Comparison of ENCODE assay signal across 22 cellular contexts in genomic region chr6:158257781-158258180, GRCh38.
"Had no signal": no experiment of that assay in that cellular context is flagged by ENCODE, and none has a peak within 500 bp of the region (broad histone marks: within the 10 kb centered on the region; RNA-seq: fewer than 3 reads in every experiment).

No MANE protein-coding gene starts in this region.

- H3K27me3 ChIP-seq: dorsolateral prefrontal cortex, esophagus muscularis mucosa, neutrophil, ovary, right atrium auricular region, thyroid gland, uterus had no signal

- ATAC-seq: activated naive CD4-positive, alpha-beta T cell treated with anti-CD3 and anti-CD28 coated beads, Interleukin-2, amount 50 U/mL, for 72 hours; activated T-helper 17 cell treated with anti-CD3 and anti-CD28 coated beads, Interleukin-2, amount 50 U/mL, for 72 hours; left ventricle myocardium superior had no signal

- H3K27ac ChIP-seq: esophagus muscularis mucosa, neutrophil, ovary, prostate gland, right atrium auricular region, thyroid gland, uterus, WERI-Rb-1 had no signal

- H3K4me1 ChIP-seq: prostate gland had no signal

- DNase-seq: activated CD4-positive, alpha-beta T cell treated with anti-CD3 and anti-CD28 coated beads, Interleukin-2, amount 50 U/mL, for 1 hour; activated CD4-positive, CD25-positive, alpha-beta regulatory T cell treated with anti-CD3 and anti-CD28 coated beads, Interleukin-2, amount 50 U/mL, for 72 hours; activated T-cell treated with anti-CD3 and anti-CD28 coated beads, Interleukin-2, amount 50 U/mL, for 24 hours; aorta; caudate nucleus; hypothalamus; left ventricle myocardium superior; mammary epithelial cell; midbrain; ovary; stimulated activated CD4-positive, alpha-beta T cell treated with anti-CD3 and anti-CD28 coated beads, Interleukin-4, amount 100 ng/mL, for 4 hours; substantia nigra; thyroid gland; uterus; WERI-Rb-1 had no signal

- H3K9me3 ChIP-seq: esophagus muscularis mucosa, neutrophil, ovary, prostate gland, right atrium auricular region, thyroid gland, uterus had no signal

- H3K4me3 ChIP-seq: dorsolateral prefrontal cortex, esophagus muscularis mucosa, ovary, prostate gland, right atrium auricular region, thyroid gland, uterus had no signal

- H3K36me3 ChIP-seq: esophagus muscularis mucosa, neutrophil, ovary, prostate gland, right atrium auricular region, thyroid gland, uterus had no signal
